ENCODE assay signal across 3 cellular contexts in the genomic region with DNA sequence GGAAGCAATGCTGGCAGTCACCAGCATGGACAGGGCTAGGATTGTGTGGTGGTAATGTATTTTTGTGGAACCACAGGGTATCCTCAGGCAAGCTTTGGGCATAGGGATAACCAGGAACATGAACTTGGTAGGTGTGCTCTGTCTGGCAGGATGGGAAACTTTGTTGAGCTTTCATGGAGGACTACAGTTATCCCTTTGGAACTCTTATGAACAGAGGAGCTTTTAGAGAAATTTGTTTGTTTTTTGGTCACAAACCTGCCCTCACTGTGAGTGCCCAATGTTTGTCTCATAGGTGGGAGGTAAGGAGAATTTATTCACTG.
TF ChIP-seq lines count a peak whose summit lies in the region.

No MANE protein-coding gene starts in this region.

TF ChIP-seq in A549, 52 proteins besides CTCF, POLR2A, EP300 and RAD21 (continued from another document):
- TF ChIP-seq HES2 (IDR thresholded peaks at IDR 0.05) (no peak), HEYL (CRISPR knock-in tag; IDR thresholded peaks at IDR 0.05) (no peak), NFE2L2 (conservative IDR thresholded peaks at IDR 0.05; ENCODE audit: low read length) (no peak), KDM1A (IDR thresholded peaks at IDR 0.05; ENCODE audit: low read depth) (no peak), FOSL2 (IDR thresholded peaks at IDR 0.05) (no peak), FOSL2 (CRISPR knock-in tag; IDR thresholded peaks at IDR 0.05) (no peak)

TF ChIP-seq in GM23338, 12 proteins besides CTCF, POLR2A, EP300 and RAD21 (continues in another document):
- TF ChIP-seq, protein P1, sequence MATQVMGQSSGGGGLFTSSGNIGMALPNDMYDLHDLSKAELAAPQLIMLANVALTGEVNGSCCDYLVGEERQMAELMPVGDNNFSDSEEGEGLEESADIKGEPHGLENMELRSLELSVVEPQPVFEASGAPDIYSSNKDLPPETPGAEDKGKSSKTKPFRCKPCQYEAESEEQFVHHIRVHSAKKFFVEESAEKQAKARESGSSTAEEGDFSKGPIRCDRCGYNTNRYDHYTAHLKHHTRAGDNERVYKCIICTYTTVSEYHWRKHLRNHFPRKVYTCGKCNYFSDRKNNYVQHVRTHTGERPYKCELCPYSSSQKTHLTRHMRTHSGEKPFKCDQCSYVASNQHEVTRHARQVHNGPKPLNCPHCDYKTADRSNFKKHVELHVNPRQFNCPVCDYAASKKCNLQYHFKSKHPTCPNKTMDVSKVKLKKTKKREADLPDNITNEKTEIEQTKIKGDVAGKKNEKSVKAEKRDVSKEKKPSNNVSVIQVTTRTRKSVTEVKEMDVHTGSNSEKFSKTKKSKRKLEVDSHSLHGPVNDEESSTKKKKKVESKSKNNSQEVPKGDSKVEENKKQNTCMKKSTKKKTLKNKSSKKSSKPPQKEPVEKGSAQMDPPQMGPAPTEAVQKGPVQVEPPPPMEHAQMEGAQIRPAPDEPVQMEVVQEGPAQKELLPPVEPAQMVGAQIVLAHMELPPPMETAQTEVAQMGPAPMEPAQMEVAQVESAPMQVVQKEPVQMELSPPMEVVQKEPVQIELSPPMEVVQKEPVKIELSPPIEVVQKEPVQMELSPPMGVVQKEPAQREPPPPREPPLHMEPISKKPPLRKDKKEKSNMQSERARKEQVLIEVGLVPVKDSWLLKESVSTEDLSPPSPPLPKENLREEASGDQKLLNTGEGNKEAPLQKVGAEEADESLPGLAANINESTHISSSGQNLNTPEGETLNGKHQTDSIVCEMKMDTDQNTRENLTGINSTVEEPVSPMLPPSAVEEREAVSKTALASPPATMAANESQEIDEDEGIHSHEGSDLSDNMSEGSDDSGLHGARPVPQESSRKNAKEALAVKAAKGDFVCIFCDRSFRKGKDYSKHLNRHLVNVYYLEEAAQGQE (IDR thresholded peaks at IDR 0.05; ENCODE audit: unreplicated experiment): no peak
- TF ChIP-seq JUNB (IDR thresholded peaks at IDR 0.05; ENCODE audit: unreplicated experiment): no peak
- no peak for TF ChIP-seq STAT1 (IDR thresholded peaks at IDR 0.05; ENCODE audit: unreplicated experiment)
- TF ChIP-seq CREB1 (CRISPR knock-in tag; IDR thresholded peaks at IDR 0.05; ENCODE audit: low read depth): no peak
- TF ChIP-seq, protein P2, sequence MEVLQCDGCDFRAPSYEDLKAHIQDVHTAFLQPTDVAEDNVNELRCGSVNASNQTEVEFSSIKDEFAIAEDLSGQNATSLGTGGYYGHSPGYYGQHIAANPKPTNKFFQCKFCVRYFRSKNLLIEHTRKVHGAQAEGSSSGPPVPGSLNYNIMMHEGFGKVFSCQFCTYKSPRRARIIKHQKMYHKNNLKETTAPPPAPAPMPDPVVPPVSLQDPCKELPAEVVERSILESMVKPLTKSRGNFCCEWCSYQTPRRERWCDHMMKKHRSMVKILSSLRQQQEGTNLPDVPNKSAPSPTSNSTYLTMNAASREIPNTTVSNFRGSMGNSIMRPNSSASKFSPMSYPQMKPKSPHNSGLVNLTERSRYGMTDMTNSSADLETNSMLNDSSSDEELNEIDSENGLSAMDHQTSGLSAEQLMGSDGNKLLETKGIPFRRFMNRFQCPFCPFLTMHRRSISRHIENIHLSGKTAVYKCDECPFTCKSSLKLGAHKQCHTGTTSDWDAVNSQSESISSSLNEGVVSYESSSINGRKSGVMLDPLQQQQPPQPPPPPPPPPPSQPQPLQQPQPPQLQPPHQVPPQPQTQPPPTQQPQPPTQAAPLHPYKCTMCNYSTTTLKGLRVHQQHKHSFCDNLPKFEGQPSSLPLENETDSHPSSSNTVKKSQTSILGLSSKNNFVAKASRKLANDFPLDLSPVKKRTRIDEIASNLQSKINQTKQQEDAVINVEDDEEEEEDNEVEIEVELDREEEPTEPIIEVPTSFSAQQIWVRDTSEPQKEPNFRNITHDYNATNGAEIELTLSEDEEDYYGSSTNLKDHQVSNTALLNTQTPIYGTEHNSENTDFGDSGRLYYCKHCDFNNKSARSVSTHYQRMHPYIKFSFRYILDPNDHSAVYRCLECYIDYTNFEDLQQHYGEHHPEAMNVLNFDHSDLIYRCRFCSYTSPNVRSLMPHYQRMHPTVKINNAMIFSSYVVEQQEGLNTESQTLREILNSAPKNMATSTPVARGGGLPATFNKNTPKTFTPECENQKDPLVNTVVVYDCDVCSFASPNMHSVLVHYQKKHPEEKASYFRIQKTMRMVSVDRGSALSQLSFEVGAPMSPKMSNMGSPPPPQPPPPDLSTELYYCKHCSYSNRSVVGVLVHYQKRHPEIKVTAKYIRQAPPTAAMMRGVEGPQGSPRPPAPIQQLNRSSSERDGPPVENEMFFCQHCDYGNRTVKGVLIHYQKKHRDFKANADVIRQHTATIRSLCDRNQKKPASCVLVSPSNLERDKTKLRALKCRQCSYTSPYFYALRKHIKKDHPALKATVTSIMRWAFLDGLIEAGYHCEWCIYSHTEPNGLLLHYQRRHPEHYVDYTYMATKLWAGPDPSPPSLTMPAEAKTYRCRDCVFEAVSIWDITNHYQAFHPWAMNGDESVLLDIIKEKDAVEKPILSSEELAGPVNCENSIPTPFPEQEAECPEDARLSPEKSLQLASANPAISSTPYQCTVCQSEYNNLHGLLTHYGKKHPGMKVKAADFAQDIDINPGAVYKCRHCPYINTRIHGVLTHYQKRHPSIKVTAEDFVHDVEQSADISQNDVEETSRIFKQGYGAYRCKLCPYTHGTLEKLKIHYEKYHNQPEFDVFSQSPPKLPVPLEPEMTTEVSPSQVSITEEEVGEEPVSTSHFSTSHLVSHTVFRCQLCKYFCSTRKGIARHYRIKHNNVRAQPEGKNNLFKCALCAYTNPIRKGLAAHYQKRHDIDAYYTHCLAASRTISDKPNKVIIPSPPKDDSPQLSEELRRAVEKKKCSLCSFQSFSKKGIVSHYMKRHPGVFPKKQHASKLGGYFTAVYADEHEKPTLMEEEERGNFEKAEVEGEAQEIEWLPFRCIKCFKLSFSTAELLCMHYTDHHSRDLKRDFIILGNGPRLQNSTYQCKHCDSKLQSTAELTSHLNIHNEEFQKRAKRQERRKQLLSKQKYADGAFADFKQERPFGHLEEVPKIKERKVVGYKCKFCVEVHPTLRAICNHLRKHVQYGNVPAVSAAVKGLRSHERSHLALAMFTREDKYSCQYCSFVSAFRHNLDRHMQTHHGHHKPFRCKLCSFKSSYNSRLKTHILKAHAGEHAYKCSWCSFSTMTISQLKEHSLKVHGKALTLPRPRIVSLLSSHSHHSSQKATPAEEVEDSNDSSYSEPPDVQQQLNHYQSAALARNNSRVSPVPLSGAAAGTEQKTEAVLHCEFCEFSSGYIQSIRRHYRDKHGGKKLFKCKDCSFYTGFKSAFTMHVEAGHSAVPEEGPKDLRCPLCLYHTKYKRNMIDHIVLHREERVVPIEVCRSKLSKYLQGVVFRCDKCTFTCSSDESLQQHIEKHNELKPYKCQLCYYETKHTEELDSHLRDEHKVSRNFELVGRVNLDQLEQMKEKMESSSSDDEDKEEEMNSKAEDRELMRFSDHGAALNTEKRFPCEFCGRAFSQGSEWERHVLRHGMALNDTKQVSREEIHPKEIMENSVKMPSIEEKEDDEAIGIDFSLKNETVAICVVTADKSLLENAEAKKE (CRISPR knock-in tag; IDR thresholded peaks at IDR 0.05): no peak
- TF ChIP-seq EZH2 (IDR thresholded peaks at IDR 0.05; ENCODE audit: low read depth, unreplicated experiment): no peak
- TF ChIP-seq ZNF114 (CRISPR knock-in tag; IDR thresholded peaks at IDR 0.05): no peak
- no peak for TF ChIP-seq NANOG (IDR thresholded peaks at IDR 0.05; ENCODE audit: borderline replicate concordance)

TF ChIP-seq in HEK293T, 16 proteins besides CTCF, POLR2A, EP300 and RAD21 (continued from another document):
- TF ChIP-seq FOXM1 (IDR thresholded peaks at IDR 0.05; ENCODE audit: borderline replicate concordance): no peak
- TF ChIP-seq SP1 (IDR thresholded peaks at IDR 0.05): no peak
